9 cellular contexts compared by ENCODE assay signal in genomic region chr7:100208911-100209408, GRCh38. TPM values are rescaled to one million over a fixed set of nuclear protein-coding genes. Genes with fewer than 3 reads are reported as not detected.
DNase-seq lines count a peak whose midpoint lies in the region; ATAC-seq and TF ChIP-seq lines count a peak whose summit lies in the region.
"Had no signal": no experiment of that assay in that cellular context is flagged by ENCODE, and none has a peak within 500 bp of the region (broad histone marks: within the 10 kb centered on the region; RNA-seq: fewer than 3 reads in every experiment).

No MANE protein-coding gene starts in this region.

- no peaks in the 10 kb centered on the region for H3K79me2 ChIP-seq in hepatocyte

- no peak overlapping the region for H2AFZ ChIP-seq in hepatocyte

- peak overlapping the region; percentile 33 for H3K4me3 ChIP-seq in CD4-positive, CD25-positive, alpha-beta regulatory T cell (ENCODE audit: low read depth, low read length)
- no peak overlapping the region for H3K4me3 ChIP-seq in hepatocyte
- H3K4me3 ChIP-seq in ascending aorta, result no peak overlapping the region
- no peak overlapping the region for H3K4me3 ChIP-seq in prostate gland

- peaks cover 26 to 46% (median 33%) of the 10 kb centered on the region in 4 donors for H3K4me1 Mint-ChIP-seq in CD4-positive, CD25-positive, alpha-beta regulatory T cell
- no peaks in the 10 kb centered on the region for H3K4me1 Mint-ChIP-seq in osteocyte (ENCODE audit: unreplicated experiment)

- peak; percentile 36 for TF ChIP-seq POLR2A in GM19193 (IDR thresholded peaks at IDR 0.05; ENCODE audit: extremely low read depth, insufficient read depth, insufficient read length)
- TF ChIP-seq POLR2A in prostate gland (IDR thresholded peaks at IDR 0.05), result no peak

- no peak overlapping the region for H3K4me2 ChIP-seq in hepatocyte

- no peaks in the 10 kb centered on the region for H3K9me3 Mint-ChIP-seq in CD4-positive, CD25-positive, alpha-beta regulatory T cell
- peaks cover 0 to 8% of the 10 kb centered on the region in 2 donors for H3K9me3 Mint-ChIP-seq in activated naive CD4-positive, alpha-beta T cell treated with anti-CD3 and anti-CD28 coated beads, Interleukin-2, amount 50 U/mL, for 72 hours
- no peaks in the 10 kb centered on the region for H3K9me3 Mint-ChIP-seq in osteocyte (ENCODE audit: unreplicated experiment)

- H3K4me3 Mint-ChIP-seq in CD4-positive, CD25-positive, alpha-beta regulatory T cell, result peak overlapping the region in 3 of 4 donors; percentile 70 to 78 (median 75)
- H3K4me3 Mint-ChIP-seq in osteocyte (ENCODE audit: unreplicated experiment), result no peak overlapping the region

- no peaks in the 10 kb centered on the region for H3K27me3 ChIP-seq in CD4-positive, CD25-positive, alpha-beta regulatory T cell (ENCODE audit: control insufficient read depth, insufficient read depth, low read length)
- H3K27me3 ChIP-seq in hepatocyte, result peaks cover 9% of the 10 kb centered on the region
- H3K27me3 ChIP-seq in ascending aorta, result no peaks in the 10 kb centered on the region
- H3K27me3 ChIP-seq in prostate gland (replicated peaks; ENCODE audit: insufficient read depth), result no peaks in the 10 kb centered on the region

- 57% methylated on average over 6 of the region's 6 CpGs for WGBS in hepatocyte (ENCODE audit: low lambda C conversion rate, missing lambda C conversion rate)
- 32% methylated on average over 6 of the region's 6 CpGs for WGBS in prostate gland

- H4K20me1 ChIP-seq in hepatocyte (ENCODE audit: insufficient read depth, poor library complexity, severe bottlenecking), result no peaks in the 10 kb centered on the region

- DNase-seq in CD4-positive, CD25-positive, alpha-beta regulatory T cell, result peak in 2 of 3 donors; percentile 36 to 82
- peak; percentile 41 to 53 for DNase-seq in activated naive CD4-positive, alpha-beta T cell treated with anti-CD3 and anti-CD28 coated beads, Interleukin-2, amount 50 U/mL, for 72 hours (ENCODE audit: low spot score in 2 of 2)
- DNase-seq in osteocyte (ENCODE audit: extremely low spot score, unreplicated experiment) (no peak), hepatocyte (ENCODE audit: low spot score) (no peak), ascending aorta (ENCODE audit: low spot score in 2 of 2) (no peak), prostate gland (ENCODE audit: low spot score) (no peak)

- peak overlapping the region; percentile 31 to 90 (median 76) for H3K27ac Mint-ChIP-seq in CD4-positive, CD25-positive, alpha-beta regulatory T cell
- peak overlapping the region; percentile 24 to 72 for H3K27ac Mint-ChIP-seq in activated naive CD4-positive, alpha-beta T cell treated with anti-CD3 and anti-CD28 coated beads, Interleukin-2, amount 50 U/mL, for 72 hours
- no peak overlapping the region for H3K27ac Mint-ChIP-seq in osteocyte (ENCODE audit: unreplicated experiment)

- no peak for TF ChIP-seq CTCF in osteocyte (IDR thresholded peaks at IDR 0.05)
- no peak for TF ChIP-seq CTCF in hepatocyte (IDR thresholded peaks at IDR 0.05; ENCODE audit: poor library complexity)
- no peak for TF ChIP-seq CTCF in ascending aorta (IDR thresholded peaks at IDR 0.05)
- TF ChIP-seq CTCF in prostate gland (IDR thresholded peaks at IDR 0.05), result no peak

- peaks cover 5% of the 10 kb centered on the region for H3K27me3 Mint-ChIP-seq in CD4-positive, CD25-positive, alpha-beta regulatory T cell
- peaks cover 42% of the 10 kb centered on the region for H3K27me3 Mint-ChIP-seq in osteocyte (ENCODE audit: unreplicated experiment)

- H3K36me3 ChIP-seq in CD4-positive, CD25-positive, alpha-beta regulatory T cell (ENCODE audit: control insufficient read depth, insufficient read depth, low read length), result no peaks in the 10 kb centered on the region
- H3K36me3 ChIP-seq in hepatocyte (replicated peaks; ENCODE audit: insufficient read depth, low read depth) (no peaks in the 10 kb centered on the region), ascending aorta (no peaks in the 10 kb centered on the region), prostate gland (no peaks in the 10 kb centered on the region)

- H3K27ac ChIP-seq in CD4-positive, CD25-positive, alpha-beta regulatory T cell (ENCODE audit: insufficient read depth, low read length, poor library complexity, severe bottlenecking), result no peak overlapping the region
- no peak overlapping the region for H3K27ac ChIP-seq in hepatocyte
- no peak overlapping the region for H3K27ac ChIP-seq in ascending aorta
- no peak overlapping the region for H3K27ac ChIP-seq in prostate gland
- H3K27ac ChIP-seq: C4-2B had no signal

- peaks cover 29% of the 10 kb centered on the region for H3K4me1 ChIP-seq in CD4-positive, CD25-positive, alpha-beta regulatory T cell (ENCODE audit: control insufficient read depth, insufficient read depth, low read length, poor library complexity, severe bottlenecking)
- H3K4me1 ChIP-seq in hepatocyte (ENCODE audit: insufficient read depth) (no peaks in the 10 kb centered on the region), ascending aorta (no peaks in the 10 kb centered on the region), prostate gland (replicated peaks) (no peaks in the 10 kb centered on the region)

- H3K9me3 ChIP-seq in CD4-positive, CD25-positive, alpha-beta regulatory T cell (ENCODE audit: control insufficient read depth in 2 of 2, low read length in 2 of 2), result no peaks in the 10 kb centered on the region
- H3K9me3 ChIP-seq in hepatocyte (ENCODE audit: low read depth) (no peaks in the 10 kb centered on the region), ascending aorta (no peaks in the 10 kb centered on the region), prostate gland (no peaks in the 10 kb centered on the region)

- no peaks in the 10 kb centered on the region for H3K9me2 ChIP-seq in hepatocyte (replicated peaks; ENCODE audit: insufficient read depth)

- peaks cover 2% of the 10 kb centered on the region for H3K36me3 Mint-ChIP-seq in CD4-positive, CD25-positive, alpha-beta regulatory T cell
- H3K36me3 Mint-ChIP-seq in activated naive CD4-positive, alpha-beta T cell treated with anti-CD3 and anti-CD28 coated beads, Interleukin-2, amount 50 U/mL, for 72 hours, result peaks cover 14 to 19% of the 10 kb centered on the region in 2 donors
- peaks cover 4% of the 10 kb centered on the region for H3K36me3 Mint-ChIP-seq in osteocyte (ENCODE audit: unreplicated experiment)

- intact Hi-C loops in ascending aorta (cut with DNase I), result no loop called here
- intact Hi-C loops in prostate gland (cut with DNase I), result no loop called here

- ATAC-seq in CD4-positive, CD25-positive, alpha-beta regulatory T cell (ENCODE audit: low read depth in 2 of 2), result peak; percentile 57 to 62
- ATAC-seq in HG03108 (IDR thresholded peaks at IDR 0.05; ENCODE audit: unreplicated experiment), result peak; percentile 70
- peak; percentile 91 to 96 for ATAC-seq in activated naive CD4-positive, alpha-beta T cell treated with anti-CD3 and anti-CD28 coated beads, Interleukin-2, amount 50 U/mL, for 72 hours

RNA-seq across cellular contexts. Expression of gene PVRIG, which starts 10.8 kb away (rescaled TPM):
- 46.3 TPM for total RNA-seq in CD4-positive, CD25-positive, alpha-beta regulatory T cell
- 100 to 1,000 TPM in 2 of 4 donors, 10 to 100 TPM in 2; 89.0 to 126 (median 97.6) TPM for polyA plus RNA-seq in CD4-positive, CD25-positive, alpha-beta regulatory T cell
- total RNA-seq in activated naive CD4-positive, alpha-beta T cell treated with anti-CD3 and anti-CD28 coated beads, Interleukin-2, amount 50 U/mL, for 72 hours, result 10 to 100 TPM; 20.8 to 30.6 TPM
- total RNA-seq in osteocyte, result not detected in 2 replicates
- total RNA-seq in hepatocyte, result not detected in 2 replicates
- polyA plus RNA-seq in hepatocyte, result 1.4 TPM in 2 replicates
- total RNA-seq in ascending aorta, result 27.8 TPM
- not detected for total RNA-seq in prostate gland

RNA-seq across cellular contexts. Expression of gene STAG3, which starts 31.2 kb away (rescaled TPM):
- total RNA-seq in CD4-positive, CD25-positive, alpha-beta regulatory T cell, result 6.2 TPM
- polyA plus RNA-seq in CD4-positive, CD25-positive, alpha-beta regulatory T cell, result 1 to 10 TPM in 1 of 4 donors, under 1 TPM in 3; 0.53 to 4.0 (median 0.77) TPM
- 10 to 100 TPM; 33.3 to 54.2 TPM for total RNA-seq in activated naive CD4-positive, alpha-beta T cell treated with anti-CD3 and anti-CD28 coated beads, Interleukin-2, amount 50 U/mL, for 72 hours
- total RNA-seq in osteocyte (1.0 and 1.5 TPM in 2 replicates), hepatocyte (0.20 and 1.0 TPM in 2 replicates), ascending aorta (not detected), prostate gland (10 to 100 TPM in 1 of 2 donors, 1 to 10 TPM in 1; 1.8 to 37.6 TPM)
- 3.4 and 4.8 TPM in 2 replicates for polyA plus RNA-seq in hepatocyte

RNA-seq across cellular contexts. Expression of gene GPC2, which starts 31.8 kb away (rescaled TPM):
- 7.0 TPM for total RNA-seq in CD4-positive, CD25-positive, alpha-beta regulatory T cell
- polyA plus RNA-seq in CD4-positive, CD25-positive, alpha-beta regulatory T cell, result under 1 TPM in 3 of 4 donors, not detected in 1; 0.16 to 0.27 (median 0.23) TPM
- total RNA-seq in activated naive CD4-positive, alpha-beta T cell treated with anti-CD3 and anti-CD28 coated beads, Interleukin-2, amount 50 U/mL, for 72 hours, result 10 to 100 TPM in 1 of 2 donors, 1 to 10 TPM in 1; 7.0 to 18.9 TPM
- total RNA-seq in osteocyte, result 8.1 and 12.6 TPM in 2 replicates
- total RNA-seq in hepatocyte, result 2.0 and 5.3 TPM in 2 replicates
- polyA plus RNA-seq in hepatocyte, result 3.2 and 4.1 TPM in 2 replicates
- not detected for total RNA-seq in ascending aorta
- total RNA-seq in prostate gland, result 1 to 10 TPM; 1.7 to 2.8 TPM

RNA-seq across cellular contexts. Expression of gene GAL3ST4, which starts 40.5 kb away (rescaled TPM):
- total RNA-seq in CD4-positive, CD25-positive, alpha-beta regulatory T cell, result 6.1 TPM
- polyA plus RNA-seq in CD4-positive, CD25-positive, alpha-beta regulatory T cell, result 1 to 10 TPM; 2.6 to 7.7 (median 5.3) TPM
- total RNA-seq in activated naive CD4-positive, alpha-beta T cell treated with anti-CD3 and anti-CD28 coated beads, Interleukin-2, amount 50 U/mL, for 72 hours, result 10 to 100 TPM in 1 of 2 donors, 1 to 10 TPM in 1; 7.7 to 12.5 TPM
- total RNA-seq in osteocyte (2.9 and 3.6 TPM in 2 replicates), hepatocyte (0.73 and 2.6 TPM in 2 replicates), ascending aorta (3.5 TPM), prostate gland (10 to 100 TPM in 1 of 2 donors, 1 to 10 TPM in 1; 4.1 to 10.2 TPM)
- polyA plus RNA-seq in hepatocyte, result 3.3 and 4.3 TPM in 2 replicates

RNA-seq across cellular contexts. Expression of gene TRAPPC14, which starts 50.4 kb away (rescaled TPM):
- total RNA-seq in CD4-positive, CD25-positive, alpha-beta regulatory T cell, result 54.6 TPM
- polyA plus RNA-seq in CD4-positive, CD25-positive, alpha-beta regulatory T cell, result 1 to 10 TPM; 2.3 to 4.3 (median 3.9) TPM
- 10 to 100 TPM; 17.1 to 32.8 TPM for total RNA-seq in activated naive CD4-positive, alpha-beta T cell treated with anti-CD3 and anti-CD28 coated beads, Interleukin-2, amount 50 U/mL, for 72 hours
- total RNA-seq in osteocyte, result 18.2 and 20.3 TPM in 2 replicates
- total RNA-seq in hepatocyte, result 7.7 and 14.7 TPM in 2 replicates
- 18.5 and 22.3 TPM in 2 replicates for polyA plus RNA-seq in hepatocyte
- 22.0 TPM for total RNA-seq in ascending aorta
- 10 to 100 TPM; 21.2 to 43.4 TPM for total RNA-seq in prostate gland

Comparison
In these comparisons a context has a peak if more than half of its experiments do, and no peak if none do; other contexts are left out.
1. DNase-seq: peak in CD4-positive, CD25-positive, alpha-beta regulatory T cell (2 of 3) and activated naive CD4-positive, alpha-beta T cell treated with anti-CD3 and anti-CD28 coated beads, Interleukin-2, amount 50 U/mL, for 72 hours (2 of 2); none in osteocyte (single experiment), hepatocyte (single experiment), ascending aorta (0 of 2) and prostate gland (single experiment).
2. RNA of gene PVRIG, which starts 10.8 kb away (total RNA-seq): 46.3 TPM in CD4-positive, CD25-positive, alpha-beta regulatory T cell (single experiment), 20.8 to 30.6 TPM in activated naive CD4-positive, alpha-beta T cell treated with anti-CD3 and anti-CD28 coated beads, Interleukin-2, amount 50 U/mL, for 72 hours and 27.8 TPM in ascending aorta (single experiment); not detected in prostate gland, not detected in osteocyte and not detected in hepatocyte; every median in the first group is over 10 times any median in the second.
3. Peak in every context shown above with its lines, with median percentiles within 50 percentile points of each other: ATAC-seq.